20 cellular contexts compared by ENCODE assay signal in genomic region chr18:75088622-75089211, GRCh38.
"Had no signal": no experiment of that assay in that cellular context is flagged by ENCODE, and none has a peak within 500 bp of the region (broad histone marks: within the 10 kb centered on the region; RNA-seq: fewer than 3 reads in every experiment).

No MANE protein-coding gene starts in this region.

- DNase-seq: activated CD4-positive, alpha-beta memory T cell treated with anti-CD3 and anti-CD28 coated beads, Interleukin-2, amount 10 ng/mL, durations not matched to agents 7 days and 5 days; activated CD4-positive, alpha-beta T cell treated with anti-CD3 and anti-CD28 coated beads for 36 hours; activated gamma-delta T cell treated with Interleukin-2 at 50 U/mL for 16 hours; activated T-cell treated with anti-CD3 and anti-CD28 coated beads, Interleukin-2, amount 50 U/mL, for 48 hours; effector memory CD4-positive, alpha-beta T cell; esophagus squamous epithelium; immature natural killer cell; kidney glomerular epithelial cell; mesendoderm; right lobe of liver; small intestine; stimulated activated CD4-positive, alpha-beta T cell treated with anti-CD3 and anti-CD28 coated beads, Interleukin-15, amount 100 ng/mL, for 24 hours; stimulated activated CD4-positive, alpha-beta T cell treated with anti-CD3 and anti-CD28 coated beads, Interleukin-2, amount 100 ng/mL, for 48 hours had no signal

- H3K27me3 ChIP-seq: adrenal gland, esophagus squamous epithelium, pancreas, right lobe of liver had no signal

- H3K4me3 Mint-ChIP-seq: activated CD4-positive, alpha-beta memory T cell treated with anti-CD3 and anti-CD28 coated beads, Interleukin-2, amount 10 ng/mL, durations not matched to agents 7 days and 5 days; activated CD4-positive, alpha-beta T cell treated with anti-CD3 and anti-CD28 coated beads for 36 hours; dendritic cell treated with granulocyte-macrophage colony-stimulating factor and Interleukin-4, amounts not matched to agents 40 ng/mL and 50 ng/mL, for 4 days; immature natural killer cell; naive thymus-derived CD8-positive, alpha-beta T cell; T-cell; WTC11 had no signal

- H3K9me3 Mint-ChIP-seq: naive thymus-derived CD8-positive, alpha-beta T cell had no signal

- H3K27ac ChIP-seq: adrenal gland, esophagus squamous epithelium, pancreas, right lobe of liver had no signal

- H3K4me1 ChIP-seq: adrenal gland, esophagus squamous epithelium, pancreas, right lobe of liver had no signal

- H3K36me3 ChIP-seq: adrenal gland, esophagus squamous epithelium, pancreas, right lobe of liver had no signal

- ATAC-seq: activated CD4-positive, alpha-beta T cell treated with anti-CD3 and anti-CD28 coated beads for 36 hours; activated naive CD4-positive, alpha-beta T cell treated with anti-CD3 and anti-CD28 coated beads, Interleukin-2, amount 50 U/mL, for 72 hours; naive thymus-derived CD8-positive, alpha-beta T cell; pancreas; T-cell; WTC11 had no signal

- H3K27ac Mint-ChIP-seq: activated CD4-positive, alpha-beta memory T cell treated with anti-CD3 and anti-CD28 coated beads, Interleukin-2, amount 10 ng/mL, durations not matched to agents 7 days and 5 days; activated CD4-positive, alpha-beta T cell treated with anti-CD3 and anti-CD28 coated beads for 36 hours; activated naive CD4-positive, alpha-beta T cell treated with anti-CD3 and anti-CD28 coated beads, Interleukin-2, amount 50 U/mL, for 72 hours; dendritic cell treated with granulocyte-macrophage colony-stimulating factor and Interleukin-4, amounts not matched to agents 40 ng/mL and 50 ng/mL, for 4 days; immature natural killer cell; T-cell; WTC11 had no signal

- H3K27me3 Mint-ChIP-seq: activated CD4-positive, alpha-beta memory T cell treated with anti-CD3 and anti-CD28 coated beads, Interleukin-2, amount 10 ng/mL, durations not matched to agents 7 days and 5 days; activated CD4-positive, alpha-beta T cell treated with anti-CD3 and anti-CD28 coated beads for 36 hours; T-cell had no signal

- H3K36me3 Mint-ChIP-seq: activated naive CD4-positive, alpha-beta T cell treated with anti-CD3 and anti-CD28 coated beads, Interleukin-2, amount 50 U/mL, for 72 hours; immature natural killer cell; naive thymus-derived CD8-positive, alpha-beta T cell; T-cell had no signal

- H3K9me3 ChIP-seq: adrenal gland, esophagus squamous epithelium, pancreas, right lobe of liver had no signal

- H3K4me1 Mint-ChIP-seq: activated CD4-positive, alpha-beta memory T cell treated with anti-CD3 and anti-CD28 coated beads, Interleukin-2, amount 10 ng/mL, durations not matched to agents 7 days and 5 days; activated CD4-positive, alpha-beta T cell treated with anti-CD3 and anti-CD28 coated beads for 36 hours; immature natural killer cell; T-cell had no signal

- H3K4me3 ChIP-seq: adrenal gland, esophagus squamous epithelium, pancreas, right lobe of liver had no signal
